Comparison of ENCODE assay signal across 1 cellular context in the genomic region with DNA sequence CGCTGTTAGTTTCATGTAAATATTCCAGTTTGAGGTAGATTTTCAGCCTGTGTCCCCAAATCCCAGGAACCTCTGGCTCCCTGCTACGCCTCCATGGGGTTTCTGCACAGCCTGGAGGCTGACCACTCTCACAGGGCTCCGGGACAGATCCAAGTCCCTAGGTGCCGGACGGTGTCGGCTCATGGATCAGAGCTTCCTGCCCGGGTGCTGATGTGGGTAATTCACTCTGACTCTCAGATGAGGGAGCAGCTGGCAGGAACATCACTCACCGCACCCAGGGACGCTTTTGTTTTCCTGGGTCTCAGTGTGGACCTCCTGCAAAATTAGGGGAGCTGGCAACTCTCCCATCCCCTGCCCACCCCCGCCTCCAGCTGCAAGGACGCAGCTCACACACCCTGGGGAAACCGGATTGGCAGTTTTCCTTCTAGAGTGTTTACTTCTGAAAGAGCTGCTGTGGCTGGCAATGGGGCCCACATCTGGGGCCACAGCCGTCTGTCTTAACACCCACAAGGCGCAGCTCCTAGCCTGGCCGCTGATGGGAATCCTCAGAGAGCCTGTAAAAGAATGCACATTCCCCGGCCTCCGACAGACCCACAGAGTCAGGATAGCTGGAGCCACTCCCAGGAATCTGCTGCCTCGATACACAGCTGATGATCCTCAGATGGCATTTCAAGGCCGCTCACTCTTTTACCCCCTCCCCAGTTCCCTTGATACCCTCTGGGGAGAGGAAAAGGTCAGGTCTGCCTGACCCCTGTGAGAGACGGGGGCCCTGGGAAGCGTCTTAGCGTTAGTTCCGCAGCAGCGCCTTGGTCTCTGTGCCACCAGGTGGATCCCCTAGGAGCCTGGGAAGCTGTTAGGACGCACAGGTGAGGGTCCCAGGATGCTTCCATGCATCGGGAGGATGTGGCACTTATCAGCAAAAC.
TF ChIP-seq lines count a peak whose summit lies in the region.

No MANE protein-coding gene starts in this region.

TF ChIP-seq in IMR-90, 13 proteins besides CTCF, POLR2A, EP300 and RAD21 (continued from another document):
- TF ChIP-seq, protein P1, sequence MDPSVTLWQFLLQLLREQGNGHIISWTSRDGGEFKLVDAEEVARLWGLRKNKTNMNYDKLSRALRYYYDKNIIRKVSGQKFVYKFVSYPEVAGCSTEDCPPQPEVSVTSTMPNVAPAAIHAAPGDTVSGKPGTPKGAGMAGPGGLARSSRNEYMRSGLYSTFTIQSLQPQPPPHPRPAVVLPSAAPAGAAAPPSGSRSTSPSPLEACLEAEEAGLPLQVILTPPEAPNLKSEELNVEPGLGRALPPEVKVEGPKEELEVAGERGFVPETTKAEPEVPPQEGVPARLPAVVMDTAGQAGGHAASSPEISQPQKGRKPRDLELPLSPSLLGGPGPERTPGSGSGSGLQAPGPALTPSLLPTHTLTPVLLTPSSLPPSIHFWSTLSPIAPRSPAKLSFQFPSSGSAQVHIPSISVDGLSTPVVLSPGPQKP (IDR thresholded peaks at IDR 0.05; ENCODE audit: borderline replicate concordance, low read depth, low read length) = no peak
